Comparison of ENCODE assay signal across 8 cellular contexts in the genomic region with DNA sequence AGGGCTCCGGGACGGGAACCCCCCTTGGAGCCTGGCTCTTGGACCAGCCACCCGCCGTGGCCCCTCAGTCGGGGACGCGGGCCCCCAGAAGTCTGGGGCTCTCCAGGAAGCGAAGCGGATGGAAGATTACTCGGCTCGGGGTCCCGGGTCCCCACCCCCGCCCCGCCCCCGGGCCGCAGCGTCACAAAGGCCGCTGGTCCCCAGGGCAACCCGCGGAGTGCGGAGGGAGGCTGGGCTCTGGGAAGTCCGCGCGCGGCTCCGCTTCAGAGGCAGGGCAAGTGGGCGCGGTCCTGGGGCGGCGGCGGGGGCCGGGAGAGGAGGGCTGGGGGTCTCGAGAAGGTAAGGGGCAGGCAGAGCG. TPM values are rescaled to one million over a fixed set of nuclear protein-coding genes. Genes with fewer than 3 reads are reported as not detected.
DNase-seq lines count a peak whose midpoint lies in the region; ATAC-seq and TF ChIP-seq lines count a peak whose summit lies in the region.

A gene with protein sequence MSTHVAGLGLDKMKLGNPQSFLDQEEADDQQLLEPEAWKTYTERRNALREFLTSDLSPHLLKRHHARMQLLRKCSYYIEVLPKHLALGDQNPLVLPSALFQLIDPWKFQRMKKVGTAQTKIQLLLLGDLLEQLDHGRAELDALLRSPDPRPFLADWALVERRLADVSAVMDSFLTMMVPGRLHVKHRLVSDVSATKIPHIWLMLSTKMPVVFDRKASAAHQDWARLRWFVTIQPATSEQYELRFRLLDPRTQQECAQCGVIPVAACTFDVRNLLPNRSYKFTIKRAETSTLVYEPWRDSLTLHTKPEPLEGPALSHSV (plus strand): TSS at position 227 of the 358 bp plus-strand sequence. CDS start 1,505 bp downstream, outside the sequence.

- WGBS in testis, 2 donors = 0 to 10% methylated on average over 5 to 21 of the region's 34 CpGs

- H3K4me1 ChIP-seq in lower lobe of right lung (peaks cover 11% of the 10 kb centered on the region), testis (peaks cover 6% of the 10 kb centered on the region)

- no peaks in the 10 kb centered on the region for H3K36me3 ChIP-seq in H7 (replicated peaks; ENCODE audit: control insufficient read depth, insufficient read depth, low read length)
- H3K36me3 ChIP-seq in lower lobe of right lung = peaks cover 5% of the 10 kb centered on the region
- H3K36me3 ChIP-seq in testis (ENCODE audit: low read depth, missing control alignments) = no peaks in the 10 kb centered on the region

- peaks cover 3% of the 10 kb centered on the region for H3K27me3 ChIP-seq in H7 (ENCODE audit: control insufficient read depth, insufficient read depth, low read length)
- H3K27me3 ChIP-seq in lower lobe of right lung (ENCODE audit: low read depth) = no peaks in the 10 kb centered on the region
- H3K27me3 ChIP-seq in testis = no peaks in the 10 kb centered on the region

- no peaks in the 10 kb centered on the region for H3K4me1 Mint-ChIP-seq in Calu3 (ENCODE audit: low read depth, unreplicated experiment)

- peaks cover 50% of the 10 kb centered on the region for H3K36me3 Mint-ChIP-seq in Calu3 (ENCODE audit: insufficient read depth, unreplicated experiment)

- intact Hi-C loops in Calu3 (cut with micrococcal nuclease; ENCODE audit: unreplicated experiment) (no loop called here), lower lobe of right lung (cut with DNase I) (no loop called here), testis (cut with DNase I; ENCODE audit: low total_unique reads) (no loop called here)

- H3K27me3 Mint-ChIP-seq in Calu3 (ENCODE audit: unreplicated experiment) = peaks cover 8% of the 10 kb centered on the region

- TF ChIP-seq POLR2A in testis (IDR thresholded peaks at IDR 0.05) = no peak

- H3K4me3 Mint-ChIP-seq in Calu3 (ENCODE audit: low read depth, unreplicated experiment) = peak within 1 kb of the TSS; percentile 46

- BruUV-seq in Calu3 (replicated peaks; lab: Mats Ljungman, UMichigan) = no TSS peak

- H3K4me3 ChIP-seq in H7 (ENCODE audit: insufficient read depth, low read depth, low read length) = peak within 1 kb of the TSS; percentile 74
- H3K4me3 ChIP-seq in cardiac fibroblast (replicated peaks in 1 of 2; ENCODE audit: low read depth in 2 of 2, low read length in 2 of 2) = peak within 1 kb of the TSS; percentile 62 to 63
- peak within 1 kb of the TSS; percentile 70 for H3K4me3 ChIP-seq in lower lobe of right lung
- peak within 1 kb of the TSS; percentile 32 to 63 for H3K4me3 ChIP-seq in testis

- H3K27ac ChIP-seq in RWPE1 (peak within 1 kb of the TSS; percentile 63), lower lobe of right lung (peak within 1 kb of the TSS; percentile 58), testis (peak within 1 kb of the TSS in 1 of 2 donors; percentile 40)

- CTCF ChIA-PET in Calu3 (lab: Charles Lee) = no interaction called here
- CTCF ChIA-PET in RWPE1 (lab: Yijun Ruan, JAX) = interaction anchor here (0.6 kb wide), 1 partner anchor 104 kb away, joined by 3 read pairs; a partner anchor contains a TSS
- CTCF ChIA-PET in HEK293T (lab: Yijun Ruan, JAX) = no interaction called here

- peak within 1 kb of the TSS; percentile 44 for H3K27ac Mint-ChIP-seq in Calu3 (ENCODE audit: unreplicated experiment)

- DNase-seq in Calu3 = no peak
- peak; percentile 94 for DNase-seq in H7
- no peak for DNase-seq in RWPE1 (ENCODE audit: low spot score)
- DNase-seq in cardiac fibroblast (ENCODE audit: low read depth in 2 of 2) = peak; percentile 20 to 36
- DNase-seq in lower lobe of right lung = peak; percentile 69
- DNase-seq in testis = peak; percentile 41
- DNase-seq in retina = no peak
- no peak for DNase-seq in HEK293T (ENCODE audit: extremely low spot score)

- TF ChIP-seq CTCF in Calu3 (IDR thresholded peaks at IDR 0.05; ENCODE audit: unreplicated experiment) (no peak), RWPE1 (conservative IDR thresholded peaks at IDR 0.05; ENCODE audit: low read depth) (no peak), cardiac fibroblast (IDR thresholded peaks at IDR 0.05; ENCODE audit: low read depth, low read length) (no peak), lower lobe of right lung (IDR thresholded peaks at IDR 0.05) (no peak), testis (IDR thresholded peaks at IDR 0.05) (no peak)

- POLR2A ChIA-PET in RWPE1 (lab: Yijun Ruan, JAX; ENCODE audit: low non-redundant PET) (no interaction called here), HEK293T (lab: Yijun Ruan, JAX) (no interaction called here)

- H3K9me3 ChIP-seq in lower lobe of right lung (no peaks in the 10 kb centered on the region), testis (no peaks in the 10 kb centered on the region)

- H3K9me3 Mint-ChIP-seq in Calu3 (ENCODE audit: low read depth, unreplicated experiment) = no peaks in the 10 kb centered on the region

- ATAC-seq in lower lobe of right lung = peak; percentile 59 to 65

TF ChIP-seq in HEK293T, 16 proteins besides CTCF, POLR2A, EP300 and RAD21:
- TF ChIP-seq SUZ12 (IDR thresholded peaks at IDR 0.05) (no peak), NFRKB (IDR thresholded peaks at IDR 0.05) (no peak), TARDBP (IDR thresholded peaks at IDR 0.05) (no peak)

RNA-seq across cellular contexts. Expression of the gene that starts here (rescaled TPM):
- total RNA-seq in Calu3 (2022) (0.24 TPM in 1 of 2 replicates, not detected in the other), lower lobe of right lung (1.3 TPM), testis (100 to 1,000 TPM in 1 of 2 donors, 10 to 100 TPM in 1; 85.4 to 121 TPM)
- total RNA-seq in H7 (2014; rRNA removed; shearing (Covaris generic)) = 6.4 and 8.0 TPM in 2 replicates
- polyA plus RNA-seq in testis (ENCODE audit: insufficient read depth, low read depth, low replicate concordance) = 147 TPM

Comparison
In these comparisons a context has a peak if more than half of its experiments do, and no peak if none do; other contexts are left out.
1. DNase-seq: peak in H7 (single experiment), cardiac fibroblast (2 of 2), lower lobe of right lung (single experiment) and testis (single experiment); none in Calu3 (single experiment), RWPE1 (single experiment), retina (single experiment) and HEK293T (single experiment).
2. Peak in every context shown above with its lines, with median percentiles within 50 percentile points of each other: H3K4me3 ChIP-seq.